Comparison of ENCODE assay signal across 14 cellular contexts in genomic region chr3:27575509-27575908, GRCh38.
A peak's percentile ranks its signal among the peaks of the same experiment; 100 is the strongest.
DNase-seq lines count a peak whose midpoint lies in the region; ATAC-seq and TF ChIP-seq lines count a peak whose summit lies in the region.
"Had no signal": no experiment of that assay in that cellular context is flagged by ENCODE, and none has a peak within 500 bp of the region (broad histone marks: within the 10 kb centered on the region; RNA-seq: fewer than 3 reads in every experiment).

No MANE protein-coding gene starts in this region.

- H3K9me3 Mint-ChIP-seq in natural killer cell treated with Interleukin-12 subunit alpha and Interleukin-12 subunit beta and Interleukin-15 and Interleukin-18, amount 100 ng/mL, for 72 hours, result no peaks in the 10 kb centered on the region
- H3K9me3 Mint-ChIP-seq: CD8-positive, alpha-beta memory T cell had no signal

- intact Hi-C loops in ascending aorta (cut with DNase I), result loop anchor here (5.0 kb wide), 4 partner anchors 33 to 102 kb away; no protein-coding TSS in a partner anchor

- H3K4me1 Mint-ChIP-seq in natural killer cell treated with Interleukin-12 subunit alpha and Interleukin-12 subunit beta and Interleukin-15 and Interleukin-18, amount 100 ng/mL, for 72 hours (ENCODE audit: low read depth in 2 of 2), result peaks cover 8 to 9% of the 10 kb centered on the region in 2 donors

- H3K36me3 ChIP-seq in DND-41 (ENCODE audit: insufficient read depth, low read length) (no peaks in the 10 kb centered on the region), ascending aorta (no peaks in the 10 kb centered on the region)
- H3K36me3 ChIP-seq: BLaER1 had no signal

- DNase-seq in DND-41 (peak; percentile 79), Kasumi-1 (lab: John Stamatoyannopoulos, UW) (peak; percentile 32), ascending aorta (ENCODE audit: low spot score in 2 of 2) (no peak), left kidney (ENCODE audit: low read depth, low spot score) (peak; percentile 29), NCI-H187 treated with DMSO at 0.1 percent for 48 hours (lab: John Stamatoyannopoulos, UW) (no peak), NCI-H226 (no peak)
- no peak for DNase-seq in natural killer cell treated with Interleukin-12 subunit alpha and Interleukin-12 subunit beta and Interleukin-15 and Interleukin-18, amount 100 ng/mL, for 72 hours (ENCODE audit: low spot score)
- DNase-seq: CD8-positive, alpha-beta memory T cell; NCI-H1092; NCI-H1694; NCI-H446; PC-9 had no signal

- H3K4me2 ChIP-seq in DND-41 (ENCODE audit: insufficient read depth, low read length), result peak overlapping the region; percentile 51
- H3K4me2 ChIP-seq: BLaER1, PC-9 had no signal

- peak overlapping the region in 1 of 2 donors; percentile 49 for H3K27ac Mint-ChIP-seq in natural killer cell treated with Interleukin-12 subunit alpha and Interleukin-12 subunit beta and Interleukin-15 and Interleukin-18, amount 100 ng/mL, for 72 hours
- H3K27ac Mint-ChIP-seq: CD8-positive, alpha-beta memory T cell had no signal

- H3K4me1 ChIP-seq in DND-41 (ENCODE audit: insufficient read depth, low read length) (peaks cover 28% of the 10 kb centered on the region), ascending aorta (peaks cover 0 to 24% of the 10 kb centered on the region in 2 donors)
- H3K4me1 ChIP-seq: BLaER1 had no signal

- H3K4me3 Mint-ChIP-seq in natural killer cell treated with Interleukin-12 subunit alpha and Interleukin-12 subunit beta and Interleukin-15 and Interleukin-18, amount 100 ng/mL, for 72 hours, result no peak overlapping the region
- H3K4me3 Mint-ChIP-seq: CD8-positive, alpha-beta memory T cell had no signal

- H3K27ac ChIP-seq in DND-41 (ENCODE audit: low read length) (peak overlapping the region; percentile 81), ascending aorta (peak overlapping the region; percentile 78 to 88)
- H3K27ac ChIP-seq: BLaER1, PC-9, SK-N-MC had no signal

- H3K9me3 ChIP-seq in DND-41 (ENCODE audit: insufficient read depth, low read length, severe bottlenecking) (no peaks in the 10 kb centered on the region), ascending aorta (no peaks in the 10 kb centered on the region)
- H3K9me3 ChIP-seq: BLaER1 had no signal

- TF ChIP-seq CTCF in DND-41 (IDR thresholded peaks at IDR 0.05; ENCODE audit: borderline replicate concordance, extremely low read depth, low read length, poor library complexity, severe bottlenecking) (no peak), ascending aorta (IDR thresholded peaks at IDR 0.05) (no peak)

- no peaks in the 10 kb centered on the region for H3K27me3 Mint-ChIP-seq in natural killer cell treated with Interleukin-12 subunit alpha and Interleukin-12 subunit beta and Interleukin-15 and Interleukin-18, amount 100 ng/mL, for 72 hours
- H3K27me3 Mint-ChIP-seq: CD8-positive, alpha-beta memory T cell had no signal

- ATAC-seq in DND-41 (ENCODE audit: insufficient read depth, low read depth), result peak; percentile 97
- ATAC-seq in natural killer cell treated with Interleukin-12 subunit alpha and Interleukin-12 subunit beta and Interleukin-15 and Interleukin-18, amount 100 ng/mL, for 72 hours, result no peak

- no peaks in the 10 kb centered on the region for H3K79me2 ChIP-seq in DND-41 (ENCODE audit: insufficient read depth, low read length)

- H3K4me3 ChIP-seq in DND-41 (ENCODE audit: low read depth in 1 of 2, low read length in 2 of 2) (no peak overlapping the region; a peak in 1 of 4 replicates), ascending aorta (no peak overlapping the region)
- H3K4me3 ChIP-seq: BLaER1, PC-9, SK-N-MC had no signal

- peak overlapping the region; percentile 40 for H3K9ac ChIP-seq in DND-41 (ENCODE audit: low read depth, low read length)
- H3K9ac ChIP-seq: BLaER1 had no signal

- H3K27me3 ChIP-seq in DND-41 (ENCODE audit: insufficient read depth, low read length, poor library complexity) (no peaks in the 10 kb centered on the region), ascending aorta (no peaks in the 10 kb centered on the region)
- H3K27me3 ChIP-seq: BLaER1 had no signal

- no peaks in the 10 kb centered on the region for H3K36me3 Mint-ChIP-seq in natural killer cell treated with Interleukin-12 subunit alpha and Interleukin-12 subunit beta and Interleukin-15 and Interleukin-18, amount 100 ng/mL, for 72 hours
- H3K36me3 Mint-ChIP-seq: CD8-positive, alpha-beta memory T cell had no signal

- no peaks in the 10 kb centered on the region for H4K20me1 ChIP-seq in DND-41 (ENCODE audit: insufficient read depth, low read length)
- H4K20me1 ChIP-seq: BLaER1 had no signal

- peak overlapping the region; percentile 48 for H2AFZ ChIP-seq in DND-41 (ENCODE audit: low read depth, low read length)
- H2AFZ ChIP-seq: PC-9 had no signal

Comparison
In these comparisons a context has a peak if more than half of its experiments do, and no peak if none do; other contexts are left out.
1. DNase-seq: peak in DND-41 (single experiment), Kasumi-1 (2 of 2) and left kidney (single experiment); none in ascending aorta (0 of 2), natural killer cell treated with Interleukin-12 subunit alpha and Interleukin-12 subunit beta and Interleukin-15 and Interleukin-18, amount 100 ng/mL, for 72 hours (single experiment), NCI-H187 treated with DMSO at 0.1 percent for 48 hours (single experiment) and NCI-H226 (single experiment).